Comparison of ENCODE assay signal across 8 cellular contexts in genomic region chrX:131830400-131831184, GRCh38.
DNase-seq lines count a peak whose midpoint lies in the region; ATAC-seq and TF ChIP-seq lines count a peak whose summit lies in the region.

No MANE protein-coding gene starts in this region.

- POLR2A ChIA-PET in activated CD8-positive, alpha-beta T cell treated with anti-CD3 and anti-CD28 coated beads, Interleukin-2, amount 10 ng/mL, durations not matched to agents 7 days and 5 days (lab: Charles Lee): interaction anchor here (0.6 kb wide), 1 partner anchor 653 kb away, joined by 3 read pairs; no protein-coding TSS in a partner anchor

- no peaks in the 10 kb centered on the region for H3K36me3 ChIP-seq in transverse colon

- H3K27ac ChIP-seq in transverse colon: no peak overlapping the region

- peak overlapping the region; percentile 75 for H3K4me3 Mint-ChIP-seq in activated CD8-positive, alpha-beta T cell treated with anti-CD3 and anti-CD28 coated beads, Interleukin-2, amount 10 ng/mL, durations not matched to agents 7 days and 5 days
- H3K4me3 Mint-ChIP-seq in natural killer cell treated with Interleukin-12 subunit alpha and Interleukin-12 subunit beta and Interleukin-15 and Interleukin-18, amount 100 ng/mL, for 72 hours: peak overlapping the region; percentile 79

- in situ Hi-C loops in transverse colon (cut with MboI; ENCODE audit: low pct_ligation_motif_present in 1 of 4, low pct_unique_long_range_greater_than_20kb in 1 of 4, low sequenced_read_pairs in 3 of 4): loop anchor here in 1 of 4 donors (25.0 kb wide), 2 partner anchors 257 to 382 kb away; partner anchors contain the start of gene RAP2C

- no peak for TF ChIP-seq POLR2A in transverse colon (IDR thresholded peaks at IDR 0.05)

- H3K9me3 Mint-ChIP-seq in activated CD8-positive, alpha-beta T cell treated with anti-CD3 and anti-CD28 coated beads, Interleukin-2, amount 10 ng/mL, durations not matched to agents 7 days and 5 days (ENCODE audit: insufficient read depth): no peaks in the 10 kb centered on the region
- no peaks in the 10 kb centered on the region for H3K9me3 Mint-ChIP-seq in natural killer cell treated with Interleukin-12 subunit alpha and Interleukin-12 subunit beta and Interleukin-15 and Interleukin-18, amount 100 ng/mL, for 72 hours

- H3K27ac Mint-ChIP-seq in activated CD8-positive, alpha-beta T cell treated with anti-CD3 and anti-CD28 coated beads, Interleukin-2, amount 10 ng/mL, durations not matched to agents 7 days and 5 days: peak overlapping the region; percentile 73
- H3K27ac Mint-ChIP-seq in natural killer cell treated with Interleukin-12 subunit alpha and Interleukin-12 subunit beta and Interleukin-15 and Interleukin-18, amount 100 ng/mL, for 72 hours: peak overlapping the region; percentile 76 to 90

- H3K9me3 ChIP-seq in transverse colon: no peaks in the 10 kb centered on the region

- no peak for TF ChIP-seq EP300 in transverse colon (IDR thresholded peaks at IDR 0.05; ENCODE audit: low read depth)

- H3K27me3 ChIP-seq in transverse colon: no peaks in the 10 kb centered on the region

- TF ChIP-seq CTCF in AG09309 (IDR thresholded peaks at IDR 0.05; ENCODE audit: control insufficient read depth, insufficient read depth, low read depth, low read length, missing control alignments) (peak; percentile 63), fibroblast of the aortic adventitia (IDR thresholded peaks at IDR 0.05; ENCODE audit: insufficient read depth, low read length) (peak; percentile 52), transverse colon (IDR thresholded peaks at IDR 0.05) (peak in 1 of 5 experiments; percentile 54)

- no peaks in the 10 kb centered on the region for H3K27me3 Mint-ChIP-seq in activated CD8-positive, alpha-beta T cell treated with anti-CD3 and anti-CD28 coated beads, Interleukin-2, amount 10 ng/mL, durations not matched to agents 7 days and 5 days (ENCODE audit: low read depth)
- H3K27me3 Mint-ChIP-seq in natural killer cell treated with Interleukin-12 subunit alpha and Interleukin-12 subunit beta and Interleukin-15 and Interleukin-18, amount 100 ng/mL, for 72 hours: no peaks in the 10 kb centered on the region

- CTCF ChIA-PET in activated CD8-positive, alpha-beta T cell treated with anti-CD3 and anti-CD28 coated beads, Interleukin-2, amount 10 ng/mL, durations not matched to agents 7 days and 5 days (lab: Charles Lee): interaction anchor here (1.6 kb wide), 1 partner anchor 389 kb away, joined by 6 read pairs; the partner anchor contains the start of gene RAP2C

- no peaks in the 10 kb centered on the region for H3K4me1 ChIP-seq in transverse colon

- H3K4me3 ChIP-seq in AG09309 (ENCODE audit: control insufficient read depth, low read depth, low read length): peak overlapping the region; percentile 22
- H3K4me3 ChIP-seq in fibroblast of the aortic adventitia (ENCODE audit: low read depth, low read length): peak overlapping the region; percentile 56
- no peak overlapping the region for H3K4me3 ChIP-seq in transverse colon

- H3K4me1 Mint-ChIP-seq in activated CD8-positive, alpha-beta T cell treated with anti-CD3 and anti-CD28 coated beads, Interleukin-2, amount 10 ng/mL, durations not matched to agents 7 days and 5 days (ENCODE audit: low read depth): peaks cover 28% of the 10 kb centered on the region
- H3K4me1 Mint-ChIP-seq in natural killer cell treated with Interleukin-12 subunit alpha and Interleukin-12 subunit beta and Interleukin-15 and Interleukin-18, amount 100 ng/mL, for 72 hours (ENCODE audit: low read depth in 2 of 2): peaks cover 17 to 26% of the 10 kb centered on the region in 2 donors

- DNase-seq in AG09309 (ENCODE audit: low read depth): peak; percentile 44
- peak; percentile 90 for DNase-seq in NCI-H446 treated with DMSO at 0.1 percent for 48 hours (lab: John Stamatoyannopoulos, UW)
- peak; percentile 62 for DNase-seq in activated CD8-positive, alpha-beta T cell treated with anti-CD3 and anti-CD28 coated beads, Interleukin-2, amount 10 ng/mL, durations not matched to agents 7 days and 5 days
- DNase-seq in fibroblast of the aortic adventitia (ENCODE audit: low read depth): peak; percentile 88
- peak; percentile 73 for DNase-seq in natural killer cell treated with Interleukin-12 subunit alpha and Interleukin-12 subunit beta and Interleukin-15 and Interleukin-18, amount 100 ng/mL, for 72 hours (ENCODE audit: low spot score)
- DNase-seq in transverse colon: peak; percentile 74

- intact Hi-C loops in transverse colon (cut with DNase I; ENCODE audit: low total_unique reads): no loop called here

- ATAC-seq in GM18511 (IDR thresholded peaks at IDR 0.05; ENCODE audit: unreplicated experiment) (peak; percentile 77), HG03135 (IDR thresholded peaks at IDR 0.05; ENCODE audit: unreplicated experiment) (peak; percentile 68)
- peak; percentile 82 for ATAC-seq in activated CD8-positive, alpha-beta T cell treated with anti-CD3 and anti-CD28 coated beads, Interleukin-2, amount 10 ng/mL, durations not matched to agents 7 days and 5 days
- ATAC-seq in natural killer cell treated with Interleukin-12 subunit alpha and Interleukin-12 subunit beta and Interleukin-15 and Interleukin-18, amount 100 ng/mL, for 72 hours: peak; percentile 85 to 90

- WGBS in transverse colon (ENCODE audit: low coverage in 1 of 2), 2 donors: 45% methylated on average over 15 of the region's 15 CpGs; no CpG with 5 or more reads in 1 of the 2 donors

- peaks cover 4% of the 10 kb centered on the region for H3K36me3 Mint-ChIP-seq in activated CD8-positive, alpha-beta T cell treated with anti-CD3 and anti-CD28 coated beads, Interleukin-2, amount 10 ng/mL, durations not matched to agents 7 days and 5 days (ENCODE audit: low read depth)
- no peaks in the 10 kb centered on the region for H3K36me3 Mint-ChIP-seq in natural killer cell treated with Interleukin-12 subunit alpha and Interleukin-12 subunit beta and Interleukin-15 and Interleukin-18, amount 100 ng/mL, for 72 hours

Comparison
In these comparisons a context has a peak if more than half of its experiments do, and no peak if none do; other contexts are left out.
1. H3K4me3 ChIP-seq: peak in AG09309 (single experiment) and fibroblast of the aortic adventitia (single experiment); none in transverse colon (0 of 4).
2. Peak in every context shown above with its lines, with median percentiles within 50 percentile points of each other: DNase-seq and ATAC-seq.